ENCODE assay signal across 21 cellular contexts in genomic region chr3:39977058-39977794, GRCh38.
DNase-seq lines count a peak whose midpoint lies in the region; FAIRE-seq and TF ChIP-seq lines count a peak whose summit lies in the region.
"Had no signal": no experiment of that assay in that cellular context is flagged by ENCODE, and none has a peak within 500 bp of the region (broad histone marks: within the 10 kb centered on the region; RNA-seq: fewer than 3 reads in every experiment).

No MANE protein-coding gene starts in this region.

- no peak for TF ChIP-seq EP300 in ovary (IDR thresholded peaks at IDR 0.05)

- no peaks in the 10 kb centered on the region for H3K9me1 ChIP-seq in endothelial cell of umbilical vein (replicated peaks; ENCODE audit: control insufficient read depth, extremely low read depth, insufficient read depth, low read length)

- peak; percentile 72 for DNase-seq in LNCaP clone FGC (ENCODE audit: low read depth)
- peak; percentile 94 for DNase-seq in endothelial cell of umbilical vein (ENCODE audit: low read depth, low spot score)
- peak; percentile 23 for DNase-seq in osteoblast (ENCODE audit: insufficient read length, low spot score, missing footprints)
- DNase-seq in NCI-H1930 (lab: John Stamatoyannopoulos, UW): no peak
- DNase-seq in ovary: no peak
- DNase-seq in NCI-H345 (lab: John Stamatoyannopoulos, UW): no peak
- DNase-seq in stimulated activated naive CD4-positive, alpha-beta T cell (lab: John Stamatoyannopoulos, UW): no peak
- DNase-seq: C1 segment of cervical spinal cord; Calu3; CD4-positive, alpha-beta memory T cell; COR-L47; DMS53; DMS79 treated with DMSO at 0.1 percent for 48 hours; GF-D8; GM23248; H7; HCEC 1CT had no signal

- H3K36me3 ChIP-seq in endothelial cell of umbilical vein (ENCODE audit: control insufficient read depth in 2 of 2, extremely low read depth in 1 of 2, insufficient read depth in 2 of 2, low read length in 2 of 2): no peaks in the 10 kb centered on the region
- no peaks in the 10 kb centered on the region for H3K36me3 ChIP-seq in osteoblast (ENCODE audit: insufficient read depth, low read length)
- no peaks in the 10 kb centered on the region for H3K36me3 ChIP-seq in ovary

- no TSS peak for BruUV-seq in endothelial cell of umbilical vein (replicated peaks; lab: Mats Ljungman, UMichigan)

- peak overlapping the region; percentile 52 for H3K4me2 ChIP-seq in endothelial cell of umbilical vein (ENCODE audit: insufficient read depth, low read length)
- H3K4me2 ChIP-seq in osteoblast (ENCODE audit: insufficient read depth, low read length): no peak overlapping the region

- CTCF ChIA-PET in endothelial cell of umbilical vein (lab: Charles Lee): interaction anchor here (1.0 kb wide), 1 partner anchor 165 kb away, joined by 4 read pairs; no protein-coding TSS in a partner anchor

- H3K4me1 ChIP-seq in endothelial cell of umbilical vein (ENCODE audit: control insufficient read depth, extremely low read depth, insufficient read depth, low read length): peaks cover 18% of the 10 kb centered on the region
- H3K4me1 ChIP-seq in osteoblast (ENCODE audit: insufficient read depth, low read length): no peaks in the 10 kb centered on the region
- H3K4me1 ChIP-seq in ovary (ENCODE audit: insufficient read depth): peaks cover 1% of the 10 kb centered on the region

- TF ChIP-seq CTCF in 22Rv1 (IDR thresholded peaks at IDR 0.05): no peak
- no peak for TF ChIP-seq CTCF in LNCaP clone FGC (IDR thresholded peaks at IDR 0.05; ENCODE audit: control insufficient read depth, extremely low read depth, insufficient read depth)
- TF ChIP-seq CTCF in endothelial cell of umbilical vein (IDR thresholded peaks at IDR 0.05; ENCODE audit: extremely low read depth in 1 of 2, insufficient read depth in 1 of 2, low read depth in 1 of 2, low read length in 2 of 2): no peak
- no peak for TF ChIP-seq CTCF in osteoblast (IDR thresholded peaks at IDR 0.05; ENCODE audit: extremely low read depth, low read depth, low read length)
- no peak for TF ChIP-seq CTCF in ovary (IDR thresholded peaks at IDR 0.05)

- H4K20me1 ChIP-seq in endothelial cell of umbilical vein (replicated peaks; ENCODE audit: control insufficient read depth, extremely low read depth, insufficient read depth, low read length): no peaks in the 10 kb centered on the region
- no peaks in the 10 kb centered on the region for H4K20me1 ChIP-seq in osteoblast (ENCODE audit: insufficient read depth, low read length)

- H2AFZ ChIP-seq in endothelial cell of umbilical vein (ENCODE audit: low read depth, low read length) (peak overlapping the region; percentile 13), osteoblast (ENCODE audit: low read length) (no peak overlapping the region)
- H2AFZ ChIP-seq: GM23248 had no signal

- H3K27me3 ChIP-seq in endothelial cell of umbilical vein (ENCODE audit: control insufficient read depth in 2 of 2, insufficient read depth in 2 of 2, low read length in 2 of 2) (no peaks in the 10 kb centered on the region), osteoblast (ENCODE audit: insufficient read depth, low read length) (no peaks in the 10 kb centered on the region), ovary (no peaks in the 10 kb centered on the region)

- dilution Hi-C loops in endothelial cell of umbilical vein (cut with MboI; ENCODE audit: extremely low pct_ligation_motif_present, low sequenced_read_pairs): no loop called here

- TF ChIP-seq POLR2A in endothelial cell of umbilical vein (IDR thresholded peaks at IDR 0.05; ENCODE audit: low read depth, low read length) (no peak), ovary (IDR thresholded peaks at IDR 0.05) (no peak)

- WGBS in ovary, 3 donors: 60 to 64% (median 63%) methylated on average over 6 of the region's 6 CpGs

- no peak overlapping the region for H3K9ac ChIP-seq in endothelial cell of umbilical vein (replicated peaks; ENCODE audit: extremely low read depth, insufficient read depth, low read length)
- H3K9ac ChIP-seq: GM23248 had no signal

- POLR2A ChIA-PET in endothelial cell of umbilical vein (lab: Charles Lee): no interaction called here

- H3K79me2 ChIP-seq in endothelial cell of umbilical vein (ENCODE audit: control insufficient read depth, insufficient read depth, low read length) (no peaks in the 10 kb centered on the region), osteoblast (ENCODE audit: insufficient read depth, low read length) (no peaks in the 10 kb centered on the region)

- peak; percentile 85 for FAIRE-seq in endothelial cell of umbilical vein (lab: Jason Lieb, UNC)
- FAIRE-seq: GM12891, GM18507, H1 had no signal

- intact Hi-C loops in endothelial cell of umbilical vein (cut with micrococcal nuclease) (loop anchor here (5.0 kb wide), 1 partner anchor 65 kb away; no protein-coding TSS in a partner anchor), ovary (cut with DNase I) (no loop called here)

- H3K4me3 ChIP-seq in LNCaP clone FGC (ENCODE audit: low read depth, low read length): no peak overlapping the region
- H3K4me3 ChIP-seq in endothelial cell of umbilical vein (replicated peaks in 1 of 3; ENCODE audit: insufficient read depth in 1 of 3, low read depth in 1 of 3, low read length in 3 of 3): no peak overlapping the region
- H3K4me3 ChIP-seq in osteoblast (ENCODE audit: insufficient read depth, low read length): no peak overlapping the region
- no peak overlapping the region for H3K4me3 ChIP-seq in ovary
- H3K4me3 ChIP-seq: GM23248 had no signal

- H3K9me3 ChIP-seq in endothelial cell of umbilical vein (replicated peaks; ENCODE audit: control insufficient read depth, insufficient read depth, low read length) (no peaks in the 10 kb centered on the region), osteoblast (ENCODE audit: low read depth, low read length) (no peaks in the 10 kb centered on the region), ovary (no peaks in the 10 kb centered on the region)

- H3K27ac ChIP-seq in 22Rv1 (peak overlapping the region; percentile 32; the same call in 1 of the 2 replicates), endothelial cell of umbilical vein (ENCODE audit: insufficient read depth, low read depth, low read length) (no peak overlapping the region), osteoblast (ENCODE audit: low read depth, low read length) (no peak overlapping the region), ovary (no peak overlapping the region)
- H3K27ac ChIP-seq: GM23248 had no signal

TF ChIP-seq in endothelial cell of umbilical vein, 7 proteins besides CTCF, POLR2A, EP300 and RAD21:
- TF ChIP-seq MYC (IDR thresholded peaks at IDR 0.05; ENCODE audit: low read depth, low read length) (peak; percentile 18), GATA2 (IDR thresholded peaks at IDR 0.05; ENCODE audit: insufficient read depth, insufficient read length, low read depth, low read length) (peak; percentile 51), MAX (IDR thresholded peaks at IDR 0.05; ENCODE audit: insufficient read depth, insufficient read length) (no peak), FOS (IDR thresholded peaks at IDR 0.05; ENCODE audit: borderline replicate concordance, insufficient read depth, low read length) (peak; percentile 41), EZH2 (IDR thresholded peaks at IDR 0.05; ENCODE audit: borderline replicate concordance, low read depth, low read length, severe bottlenecking) (no peak), POLR2AphosphoS5 (IDR thresholded peaks at IDR 0.05; ENCODE audit: insufficient read depth, low read depth, low read length) (peak; percentile 44)

Comparison
In these comparisons a context has a peak if more than half of its experiments do, and no peak if none do; other contexts are left out.
1. DNase-seq: peak in LNCaP clone FGC (single experiment), endothelial cell of umbilical vein (single experiment) and osteoblast (single experiment); none in NCI-H1930 (0 of 2), ovary (0 of 5), NCI-H345 (single experiment) and stimulated activated naive CD4-positive, alpha-beta T cell (0 of 6).